Comparison of ENCODE assay signal across 8 cellular contexts in genomic region chr7:148884299-148885022, GRCh38. TPM values are rescaled to one million over a fixed set of nuclear protein-coding genes. Genes with fewer than 3 reads are reported as not detected.
DNase-seq lines count a peak whose midpoint lies in the region; ATAC-seq and TF ChIP-seq lines count a peak whose summit lies in the region.

No MANE protein-coding gene starts in this region.

- ATAC-seq in DND-41 (ENCODE audit: insufficient read depth, low read depth) (peak; percentile 89), GM21737 (IDR thresholded peaks at IDR 0.05; ENCODE audit: unreplicated experiment) (peak; percentile 90), Panc1 (peak; percentile 95)
- peak; percentile 87 to 89 for ATAC-seq in naive thymus-derived CD8-positive, alpha-beta T cell
- ATAC-seq in stimulated activated memory B cell treated with anti-CD40 and anti-IgM and Interleukin-4, amounts not matched to agents 10 μg/mL and 1 μg/mL and 100 μg/mL, for 72 hours: peak; percentile 98

- H3K27me3 ChIP-seq in DND-41 (ENCODE audit: insufficient read depth, low read length, poor library complexity): no peaks in the 10 kb centered on the region
- H3K27me3 ChIP-seq in Panc1 (ENCODE audit: control insufficient read depth, insufficient read depth, low read length): no peaks in the 10 kb centered on the region

- peaks cover 38% of the 10 kb centered on the region for H3K4me1 ChIP-seq in DND-41 (ENCODE audit: insufficient read depth, low read length)
- H3K4me1 ChIP-seq in Panc1 (ENCODE audit: control insufficient read depth, insufficient read depth, low read length): peaks cover 16% of the 10 kb centered on the region

- POLR2A ChIA-PET in Panc1 (lab: Charles Lee): interaction anchor here (0.6 to 0.9 kb wide), 4 partner anchors 19 to 1514 kb away, joined by 3 to 6 read pairs (median 4); no protein-coding TSS in a partner anchor
- POLR2A ChIA-PET in naive thymus-derived CD8-positive, alpha-beta T cell (lab: Charles Lee): interaction anchor here (1.2 to 3.0 kb wide), 8 partner anchors 28 to 186 kb away, joined by 4 to 25 read pairs (median 8); partner anchors contain the start of gene CUL1

- H3K27ac ChIP-seq in DND-41 (ENCODE audit: low read length) (peak overlapping the region; percentile 98), Panc1 (ENCODE audit: low read length) (peak overlapping the region; percentile 90)

- peaks cover 12% of the 10 kb centered on the region for H3K36me3 Mint-ChIP-seq in activated T-helper 1 cell treated with anti-CD3 and anti-CD28 coated beads, Interleukin-12 subunit alpha, Interleukin-12 subunit beta, Interleukin-2, Interleukin-4 antibody, amounts not matched to agents 30 ng/mL and 10 ng/mL and 1 ng/mL, durations not matched to agents 14 hours and 24 hours and 36 hours (ENCODE audit: low read depth)
- no peaks in the 10 kb centered on the region for H3K36me3 Mint-ChIP-seq in naive thymus-derived CD8-positive, alpha-beta T cell
- H3K36me3 Mint-ChIP-seq in stimulated activated memory B cell treated with anti-CD40 and anti-IgM and Interleukin-4, amounts not matched to agents 10 μg/mL and 1 μg/mL and 100 μg/mL, for 72 hours: peaks cover 5% of the 10 kb centered on the region

- H3K9me3 Mint-ChIP-seq in activated T-helper 1 cell treated with anti-CD3 and anti-CD28 coated beads, Interleukin-12 subunit alpha, Interleukin-12 subunit beta, Interleukin-2, Interleukin-4 antibody, amounts not matched to agents 30 ng/mL and 10 ng/mL and 1 ng/mL, durations not matched to agents 14 hours and 24 hours and 36 hours: no peaks in the 10 kb centered on the region
- no peaks in the 10 kb centered on the region for H3K9me3 Mint-ChIP-seq in naive thymus-derived CD8-positive, alpha-beta T cell
- no peaks in the 10 kb centered on the region for H3K9me3 Mint-ChIP-seq in stimulated activated memory B cell treated with anti-CD40 and anti-IgM and Interleukin-4, amounts not matched to agents 10 μg/mL and 1 μg/mL and 100 μg/mL, for 72 hours

- BruUV-seq in Panc1 (replicated peaks; lab: Mats Ljungman, UMichigan): TSS peak; percentile 70

- no peaks in the 10 kb centered on the region for H3K9me3 ChIP-seq in DND-41 (ENCODE audit: insufficient read depth, low read length, severe bottlenecking)
- no peaks in the 10 kb centered on the region for H3K9me3 ChIP-seq in Panc1 (ENCODE audit: control insufficient read depth, insufficient read depth, low read depth, low read length)

- H3K4me3 ChIP-seq in DND-41 (ENCODE audit: low read depth in 1 of 2, low read length in 2 of 2) (peak overlapping the region; percentile 50 to 74; a peak in 3 of 4 replicates), Panc1 (ENCODE audit: low read depth in 2 of 2, low read length in 2 of 2) (peak overlapping the region; percentile 80 to 88)

- H3K36me3 ChIP-seq in DND-41 (ENCODE audit: insufficient read depth, low read length) (no peaks in the 10 kb centered on the region), Panc1 (ENCODE audit: control insufficient read depth, insufficient read depth, low read length) (no peaks in the 10 kb centered on the region)

- intact Hi-C loops in Panc1 (cut with micrococcal nuclease; ENCODE audit: unreplicated experiment): loop anchor here (2.0 kb wide), 1 partner anchor 56 kb away; no protein-coding TSS in a partner anchor
- intact Hi-C loops in activated T-helper 1 cell treated with anti-CD3 and anti-CD28 coated beads, Interleukin-12 subunit alpha, Interleukin-12 subunit beta, Interleukin-2, Interleukin-4 antibody, amounts not matched to agents 30 ng/mL and 10 ng/mL and 1 ng/mL, durations not matched to agents 14 hours and 24 hours and 36 hours (cut with micrococcal nuclease): loop anchor here (1.0 to 10.0 kb wide), 9 partner anchors 29 to 377 kb away; partner anchors contain the start of genes PDIA4, ZNF398 and ZNF425

- in situ Hi-C loops in KBM-7 (cut with MboI; ENCODE audit: low pct_unique_long_range_greater_than_20kb, low sequenced_read_pairs) (no loop called here), Panc1 (cut with HindIII; ENCODE audit: low pct_unique_long_range_greater_than_20kb, low sequenced_read_pairs) (no loop called here)

- peak overlapping the region; percentile 98 for H3K27ac Mint-ChIP-seq in activated T-helper 1 cell treated with anti-CD3 and anti-CD28 coated beads, Interleukin-12 subunit alpha, Interleukin-12 subunit beta, Interleukin-2, Interleukin-4 antibody, amounts not matched to agents 30 ng/mL and 10 ng/mL and 1 ng/mL, durations not matched to agents 14 hours and 24 hours and 36 hours
- peak overlapping the region; percentile 68 to 95 (median 92) for H3K27ac Mint-ChIP-seq in naive thymus-derived CD8-positive, alpha-beta T cell
- H3K27ac Mint-ChIP-seq in stimulated activated memory B cell treated with anti-CD40 and anti-IgM and Interleukin-4, amounts not matched to agents 10 μg/mL and 1 μg/mL and 100 μg/mL, for 72 hours: peak overlapping the region; percentile 91

- CTCF ChIA-PET in Panc1 (lab: Charles Lee): no interaction called here

- peak overlapping the region; percentile 63 for H3K4me2 ChIP-seq in DND-41 (ENCODE audit: insufficient read depth, low read length)

- TF ChIP-seq CTCF in DND-41 (IDR thresholded peaks at IDR 0.05; ENCODE audit: borderline replicate concordance, extremely low read depth, low read length, poor library complexity, severe bottlenecking) (no peak), Panc1 (IDR thresholded peaks at IDR 0.05) (no peak)

- H2AFZ ChIP-seq in DND-41 (ENCODE audit: low read depth, low read length): peak overlapping the region; percentile 81

- H4K20me1 ChIP-seq in DND-41 (ENCODE audit: insufficient read depth, low read length): peaks cover 37% of the 10 kb centered on the region; the same call in 1 of the 2 replicates

- H3K27me3 Mint-ChIP-seq in activated T-helper 1 cell treated with anti-CD3 and anti-CD28 coated beads, Interleukin-12 subunit alpha, Interleukin-12 subunit beta, Interleukin-2, Interleukin-4 antibody, amounts not matched to agents 30 ng/mL and 10 ng/mL and 1 ng/mL, durations not matched to agents 14 hours and 24 hours and 36 hours (ENCODE audit: insufficient read depth): no peaks in the 10 kb centered on the region
- H3K27me3 Mint-ChIP-seq in naive thymus-derived CD8-positive, alpha-beta T cell: no peaks in the 10 kb centered on the region
- H3K27me3 Mint-ChIP-seq in stimulated activated memory B cell treated with anti-CD40 and anti-IgM and Interleukin-4, amounts not matched to agents 10 μg/mL and 1 μg/mL and 100 μg/mL, for 72 hours: no peaks in the 10 kb centered on the region

- DNase-seq in DND-41: peak; percentile 93
- DNase-seq in KBM-7: peak; percentile 92
- DNase-seq in Panc1 (ENCODE audit: low read depth, low spot score): peak; percentile 33
- peak; percentile 95 for DNase-seq in activated T-helper 1 cell treated with anti-CD3 and anti-CD28 coated beads, Interleukin-12 subunit alpha, Interleukin-12 subunit beta, Interleukin-2, Interleukin-4 antibody, amounts not matched to agents 30 ng/mL and 10 ng/mL and 1 ng/mL, durations not matched to agents 14 hours and 24 hours and 36 hours (ENCODE audit: low spot score)
- DNase-seq in fibroblast of gingiva (ENCODE audit: low read depth): peak; percentile 89
- DNase-seq in naive thymus-derived CD8-positive, alpha-beta T cell: peak; percentile 88 to 95 (median 94)

- peaks cover 43% of the 10 kb centered on the region for H3K4me1 Mint-ChIP-seq in activated T-helper 1 cell treated with anti-CD3 and anti-CD28 coated beads, Interleukin-12 subunit alpha, Interleukin-12 subunit beta, Interleukin-2, Interleukin-4 antibody, amounts not matched to agents 30 ng/mL and 10 ng/mL and 1 ng/mL, durations not matched to agents 14 hours and 24 hours and 36 hours (ENCODE audit: low read depth)
- H3K4me1 Mint-ChIP-seq in naive thymus-derived CD8-positive, alpha-beta T cell: peaks cover 8 to 25% (median 16%) of the 10 kb centered on the region in 4 donors
- peaks cover 14% of the 10 kb centered on the region for H3K4me1 Mint-ChIP-seq in stimulated activated memory B cell treated with anti-CD40 and anti-IgM and Interleukin-4, amounts not matched to agents 10 μg/mL and 1 μg/mL and 100 μg/mL, for 72 hours

- peaks cover 51% of the 10 kb centered on the region for H3K79me2 ChIP-seq in DND-41 (ENCODE audit: insufficient read depth, low read length)

- peak overlapping the region; percentile 93 for H3K4me3 Mint-ChIP-seq in activated T-helper 1 cell treated with anti-CD3 and anti-CD28 coated beads, Interleukin-12 subunit alpha, Interleukin-12 subunit beta, Interleukin-2, Interleukin-4 antibody, amounts not matched to agents 30 ng/mL and 10 ng/mL and 1 ng/mL, durations not matched to agents 14 hours and 24 hours and 36 hours
- H3K4me3 Mint-ChIP-seq in naive thymus-derived CD8-positive, alpha-beta T cell: peak overlapping the region; percentile 79 to 95 (median 92)
- H3K4me3 Mint-ChIP-seq in stimulated activated memory B cell treated with anti-CD40 and anti-IgM and Interleukin-4, amounts not matched to agents 10 μg/mL and 1 μg/mL and 100 μg/mL, for 72 hours: peak overlapping the region; percentile 87

- H3K9ac ChIP-seq in DND-41 (ENCODE audit: low read depth, low read length): peak overlapping the region; percentile 94

RNA-seq across cellular contexts. Expression of gene EZH2, which starts 0.4 kb away (rescaled TPM):
- 38.3 TPM for total RNA-seq in Panc1 (2021; ENCODE audit: unreplicated experiment)
- 14.6 TPM for polyA plus RNA-seq in Panc1 (2012; ENCODE audit: insufficient read length)
- total RNA-seq in activated T-helper 1 cell treated with anti-CD3 and anti-CD28 coated beads, Interleukin-12 subunit alpha, Interleukin-12 subunit beta, Interleukin-2, Interleukin-4 antibody, amounts not matched to agents 30 ng/mL and 10 ng/mL and 1 ng/mL, durations not matched to agents 14 hours and 24 hours and 36 hours: 97.5 and 101 TPM in 2 replicates
- total RNA-seq in naive thymus-derived CD8-positive, alpha-beta T cell: 1 to 10 TPM; 9.2 to 9.8 TPM
- polyA plus RNA-seq in naive thymus-derived CD8-positive, alpha-beta T cell: 1 to 10 TPM; 1.1 to 2.8 (median 1.3) TPM

Comparison
In these comparisons a context has a peak if more than half of its experiments do, and no peak if none do; other contexts are left out.
1. Peak in every context shown above with its lines: DNase-seq, ATAC-seq, H3K4me3 ChIP-seq and H3K27ac ChIP-seq.
2. DNase-seq: peak in every context shown above with its lines; median percentile 95 in activated T-helper 1 cell treated with anti-CD3 and anti-CD28 coated beads, Interleukin-12 subunit alpha, Interleukin-12 subunit beta, Interleukin-2, Interleukin-4 antibody, amounts not matched to agents 30 ng/mL and 10 ng/mL and 1 ng/mL, durations not matched to agents 14 hours and 24 hours and 36 hours; 94 in naive thymus-derived CD8-positive, alpha-beta T cell; 93 in DND-41; 92 in KBM-7; 89 in fibroblast of gingiva; 33 in Panc1.